1 cellular context compared by ENCODE assay signal in genomic region chr2:214607051-214607450, GRCh38.
TF ChIP-seq lines count a peak whose summit lies in the region.

No MANE protein-coding gene starts in this region.

TF ChIP-seq in IMR-90, 13 proteins besides CTCF, POLR2A, EP300 and RAD21:
- TF ChIP-seq SMC3 (IDR thresholded peaks at IDR 0.05; ENCODE audit: low read depth, low read length) (no peak), CEBPB (IDR thresholded peaks at IDR 0.05; ENCODE audit: low read depth, low read length) (no peak), MAZ (IDR thresholded peaks at IDR 0.05; ENCODE audit: borderline replicate concordance, low read depth, low read length) (no peak), USF2 (IDR thresholded peaks at IDR 0.05; ENCODE audit: low read depth, low read length) (no peak), MXI1 (IDR thresholded peaks at IDR 0.05; ENCODE audit: borderline replicate concordance, low read depth, low read length) (no peak), NFE2L2 (IDR thresholded peaks at IDR 0.05; ENCODE audit: low read depth, low read length) (no peak), FOS (IDR thresholded peaks at IDR 0.05; ENCODE audit: low read depth, low read length) (no peak), MAFK (IDR thresholded peaks at IDR 0.05; ENCODE audit: low read depth, low read length) (no peak), RCOR1 (IDR thresholded peaks at IDR 0.05; ENCODE audit: insufficient replicate concordance, low read length) (no peak), CHD1 (IDR thresholded peaks at IDR 0.05; ENCODE audit: low read depth, low read length) (no peak), RFX5 (IDR thresholded peaks at IDR 0.05; ENCODE audit: low read depth, low read length) (no peak), BHLHE40 (IDR thresholded peaks at IDR 0.05; ENCODE audit: low read depth, low read length) (no peak)
- TF ChIP-seq, protein P1, sequence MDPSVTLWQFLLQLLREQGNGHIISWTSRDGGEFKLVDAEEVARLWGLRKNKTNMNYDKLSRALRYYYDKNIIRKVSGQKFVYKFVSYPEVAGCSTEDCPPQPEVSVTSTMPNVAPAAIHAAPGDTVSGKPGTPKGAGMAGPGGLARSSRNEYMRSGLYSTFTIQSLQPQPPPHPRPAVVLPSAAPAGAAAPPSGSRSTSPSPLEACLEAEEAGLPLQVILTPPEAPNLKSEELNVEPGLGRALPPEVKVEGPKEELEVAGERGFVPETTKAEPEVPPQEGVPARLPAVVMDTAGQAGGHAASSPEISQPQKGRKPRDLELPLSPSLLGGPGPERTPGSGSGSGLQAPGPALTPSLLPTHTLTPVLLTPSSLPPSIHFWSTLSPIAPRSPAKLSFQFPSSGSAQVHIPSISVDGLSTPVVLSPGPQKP (IDR thresholded peaks at IDR 0.05; ENCODE audit: borderline replicate concordance, low read depth, low read length) = no peak
